Comparison of ENCODE assay signal across 8 cellular contexts in the genomic region with DNA sequence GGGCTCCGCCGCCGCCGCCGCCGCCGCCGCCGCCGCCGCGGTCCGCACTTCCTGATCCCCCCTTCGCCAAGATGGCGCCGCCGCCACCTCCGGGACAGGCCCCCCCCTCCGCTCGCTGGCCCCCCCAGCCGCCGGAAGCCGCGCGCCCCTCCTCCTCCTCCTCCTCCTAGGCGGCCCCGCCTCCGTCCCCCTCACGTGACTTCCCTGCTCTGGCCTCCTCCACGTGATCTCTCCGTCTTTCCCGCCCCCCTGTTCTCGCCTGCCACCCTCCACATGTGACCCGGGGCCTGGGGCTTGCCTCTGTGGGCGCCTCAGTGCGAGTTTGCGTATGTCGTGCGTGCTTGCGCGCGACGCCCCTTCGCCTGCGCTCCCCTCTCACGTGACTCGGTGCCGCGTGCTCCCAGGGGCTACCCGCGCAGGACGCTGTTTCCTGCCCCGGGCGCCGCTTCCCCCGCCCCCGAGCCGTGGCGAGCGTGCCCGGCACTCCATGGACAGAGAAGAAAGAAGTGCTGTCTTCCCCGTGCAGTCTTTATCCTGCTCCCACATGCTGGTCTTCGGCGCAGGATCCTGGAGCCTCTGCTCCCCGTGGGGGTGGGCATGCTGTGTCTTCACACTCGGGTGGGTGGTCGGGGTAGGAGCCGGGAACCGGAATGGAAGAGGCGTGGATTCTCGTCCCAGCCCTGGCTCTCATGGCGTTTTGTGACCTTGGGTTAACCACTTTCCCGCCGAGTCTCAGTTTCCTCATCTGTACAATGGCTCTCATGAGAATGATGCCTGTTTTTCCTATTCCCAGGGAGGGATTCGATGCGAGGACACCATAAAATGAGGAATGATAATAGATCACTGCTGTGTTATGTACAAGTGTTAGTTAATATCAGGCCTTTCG. TPM values are rescaled to one million over a fixed set of nuclear protein-coding genes. Genes with fewer than 3 reads are reported as not detected.
DNase-seq lines count a peak whose midpoint lies in the region; ATAC-seq, FAIRE-seq and TF ChIP-seq lines count a peak whose summit lies in the region.

Gene UBE2Q1, minus strand, starts transcription at position 53 of the 886 bp plus-strand sequence. CDS start 109 bp downstream, outside the sequence.

- no peaks in the 10 kb centered on the region for H3K9me3 ChIP-seq in pancreas
- no peaks in the 10 kb centered on the region for H3K9me3 ChIP-seq in tibial artery

- H3K27me3 ChIP-seq in pancreas (no peaks in the 10 kb centered on the region), tibial artery (no peaks in the 10 kb centered on the region)

- peaks cover 8 to 12% (median 12%) of the 10 kb centered on the region in 3 donors for H3K4me1 ChIP-seq in pancreas
- peaks cover 0 to 28% (median 18%) of the 10 kb centered on the region in 4 donors for H3K4me1 ChIP-seq in tibial artery

- WGBS in pancreas, 2 donors = 0 to 1% methylated on average over 49 to 77 of the region's 77 CpGs

- no peak for TF ChIP-seq CTCF in GM12864 (IDR thresholded peaks at IDR 0.05; ENCODE audit: low read depth, low read length, missing control alignments)
- TF ChIP-seq CTCF in pancreas (IDR thresholded peaks at IDR 0.05) = no peak
- TF ChIP-seq CTCF in tibial artery (IDR thresholded peaks at IDR 0.05) = no peak

- intact Hi-C loops in Right ventricle myocardium inferior (cut with DNase I) (loop anchor here (1.0 to 5.0 kb wide), 7 partner anchors 68 to 504 kb away; partner anchors contain the start of genes EFNA4, IL6R and PMVK), pancreas (cut with DNase I) (loop anchor here in 1 of 3 donors (10.0 kb wide), 1 partner anchor 326 kb away; no protein-coding TSS in a partner anchor), tibial artery (cut with DNase I; ENCODE audit: low total_unique reads) (loop anchor here (1.0 to 10.0 kb wide), 2 partner anchors 201 to 234 kb away; partner anchors contain the start of genes AQP10 and ATP8B2)

- ATAC-seq in HG02759 (IDR thresholded peaks at IDR 0.05; ENCODE audit: unreplicated experiment) (peak; percentile 92), Right ventricle myocardium inferior (peak; percentile 97), pancreas (peak; percentile 90 to 96 (median 94))

- H3K36me3 ChIP-seq in pancreas (peaks cover 7 to 20% (median 8%) of the 10 kb centered on the region in 3 donors), tibial artery (peaks cover 20 to 21% (median 21%) of the 10 kb centered on the region in 3 donors)

- H3K27ac ChIP-seq in pancreas (peak within 1 kb of the TSS; percentile 74 to 93 (median 89)), tibial artery (peak within 1 kb of the TSS; percentile 86 to 91)

- H3K4me3 ChIP-seq in GM12864 (ENCODE audit: low read depth, low read length) (peak within 1 kb of the TSS; percentile 94), pancreas (peak within 1 kb of the TSS; percentile 88 to 91 (median 89)), tibial artery (peak within 1 kb of the TSS; percentile 90 to 94)

- DNase-seq in GM12864 (ENCODE audit: low read depth) = peak; percentile 99
- DNase-seq in NCI-H1417 (lab: John Stamatoyannopoulos, UW) = peak; percentile 98 to 100 (median 99)
- DNase-seq in SW 1271 (lab: John Stamatoyannopoulos, UW) = peak; percentile 84 to 95
- DNase-seq in activated naive CD8-positive, alpha-beta T cell treated with anti-CD3 and anti-CD28 coated beads, Interleukin-2, amount 50 U/mL, for 16 hours (ENCODE audit: low read depth, low spot score) = peak; percentile 98
- DNase-seq in Right ventricle myocardium inferior (ENCODE audit: missing footprints) = peak; percentile 100
- peak; percentile 98 to 100 (median 99) for DNase-seq in pancreas
- DNase-seq in tibial artery = peak; percentile 99 to 100

- FAIRE-seq in pancreas (lab: Jason Lieb, UNC) = no peak

RNA-seq across cellular contexts. Expression of gene UBE2Q1, which starts in this region (rescaled TPM):
- total RNA-seq in Right ventricle myocardium inferior (53.2 TPM), pancreas (10 to 100 TPM; 32.9 to 52.2 (median 38.9) TPM)
- 10 to 100 TPM; 22.3 to 39.6 TPM for polyA plus RNA-seq in pancreas

Comparison
In these comparisons a context has a peak if more than half of its experiments do, and no peak if none do; other contexts are left out.
1. Peak in every context shown above with its lines: DNase-seq, ATAC-seq, H3K4me3 ChIP-seq and H3K27ac ChIP-seq.